14 cellular contexts compared by ENCODE assay signal in the genomic region with DNA sequence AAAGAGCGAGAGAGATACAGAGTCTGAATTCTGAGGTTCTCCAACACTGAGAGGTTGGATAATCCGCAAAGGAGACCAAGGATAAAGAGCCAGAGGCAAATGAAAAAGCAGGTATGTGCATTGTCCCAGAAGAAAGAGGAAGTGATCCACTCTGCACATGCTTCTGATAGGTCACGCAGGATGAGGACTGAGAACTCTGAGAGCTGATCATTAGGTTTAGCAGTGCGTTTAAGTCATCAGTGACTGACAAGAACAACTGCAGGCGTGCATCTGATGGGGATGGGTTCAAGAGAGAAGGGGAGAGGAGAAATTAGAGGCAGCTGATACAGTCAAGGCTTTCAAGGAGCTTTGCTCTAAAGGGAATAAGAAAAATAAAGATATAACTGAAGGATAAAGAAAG.
DNase-seq lines count a peak whose midpoint lies in the region; ATAC-seq and TF ChIP-seq lines count a peak whose summit lies in the region.
"Had no signal": no experiment of that assay in that cellular context is flagged by ENCODE, and none has a peak within 500 bp of the region (broad histone marks: within the 10 kb centered on the region; RNA-seq: fewer than 3 reads in every experiment).

No MANE protein-coding gene starts in this region.

- H3K4me2 ChIP-seq in GM23338 (no peak overlapping the region), MM.1S (ENCODE audit: low read depth, low read length) (0 out of 2 replicates have a peak overlapping the region, but pooled peaks have one; percentile 19)

- no peaks in the 10 kb centered on the region; the same call in 2 of the 3 replicates for H3K9me3 Mint-ChIP-seq in GM23338
- H3K9me3 Mint-ChIP-seq: activated naive CD8-positive, alpha-beta T cell treated with anti-CD3 and anti-CD28 coated beads, Interleukin-2, amount 10 ng/mL, durations not matched to agents 7 days and 5 days had no signal

- DNase-seq in GM23338 (ENCODE audit: low spot score) (no peak), MM.1S (no peak), epithelial cell of prostate (ENCODE audit: low read depth, low spot score) (no peak), posterior vena cava (ENCODE audit: low spot score) (no peak), HAP-1 (ENCODE audit: low spot score in 2 of 2) (no peak), SW 1271 (lab: John Stamatoyannopoulos, UW) (no peak), Kasumi-1 (lab: John Stamatoyannopoulos, UW) (no peak)
- DNase-seq: activated CD4-positive, CD25-positive, alpha-beta regulatory T cell; activated CD8-positive, alpha-beta memory T cell treated with anti-CD3 and anti-CD28 coated beads, Interleukin-2, amount 50 U/mL, for 48 hours; activated naive CD8-positive, alpha-beta T cell treated with anti-CD3 and anti-CD28 coated beads, Interleukin-2, amount 10 ng/mL, durations not matched to agents 7 days and 5 days; KG1; NCI-H2081 treated with DMSO at 0.1 percent for 48 hours had no signal

- ATAC-seq in GM18870 (IDR thresholded peaks at IDR 0.05; ENCODE audit: unreplicated experiment) = peak; percentile 62
- ATAC-seq in GM23338 = no peak

- H3K9me3 ChIP-seq in MM.1S (replicated peaks; ENCODE audit: insufficient read depth, low read length) = no peaks in the 10 kb centered on the region
- no peaks in the 10 kb centered on the region for H3K9me3 ChIP-seq in HAP-1
- H3K9me3 ChIP-seq: prostate gland had no signal

- TF ChIP-seq CTCF in GM23338 (conservative IDR thresholded peaks at IDR 0.05; ENCODE audit: low read depth in 2 of 2) = no peak
- no peak for TF ChIP-seq CTCF in MM.1S (IDR thresholded peaks at IDR 0.05; ENCODE audit: low read length)

- no peaks in the 10 kb centered on the region for H3K27me3 Mint-ChIP-seq in GM23338 (ENCODE audit: insufficient read depth, low read depth, poor library complexity)

- H3K4me3 ChIP-seq in GM23338 = no peak overlapping the region
- H3K4me3 ChIP-seq in MM.1S (ENCODE audit: low read length) = no peak overlapping the region
- H3K4me3 ChIP-seq in HAP-1 = no peak overlapping the region
- H3K4me3 ChIP-seq: prostate gland had no signal

- H3F3A ChIP-seq in GM23338 (replicated peaks; ENCODE audit: low read depth) = no peaks in the 10 kb centered on the region
- no peaks in the 10 kb centered on the region for H3F3A ChIP-seq in MM.1S (ENCODE audit: insufficient read depth, low read length)

- H3K36me3 ChIP-seq in GM23338 (ENCODE audit: insufficient read depth) (no peaks in the 10 kb centered on the region), MM.1S (replicated peaks; ENCODE audit: insufficient read depth, low read length) (no peaks in the 10 kb centered on the region), HAP-1 (replicated peaks) (no peaks in the 10 kb centered on the region)
- H3K36me3 ChIP-seq: prostate gland had no signal

- H4K20me1 ChIP-seq in GM23338 (replicated peaks; ENCODE audit: insufficient read depth) (no peaks in the 10 kb centered on the region), MM.1S (ENCODE audit: insufficient read depth, low read length) (no peaks in the 10 kb centered on the region)

- H2AFZ ChIP-seq in GM23338 (0 out of 2 replicates have a peak overlapping the region, but pooled peaks have one; percentile 59), MM.1S (ENCODE audit: low read length) (no peak overlapping the region)

- intact Hi-C loops in posterior vena cava (cut with DNase I) = no loop called here

- in situ Hi-C loops in HAP-1 (cut with MboI; ENCODE audit: low sequenced_read_pairs) = no loop called here

- H3K9me2 ChIP-seq in GM23338 (ENCODE audit: insufficient read depth) (0 out of 2 replicates have a peak, but pooled peaks cover 5% of the 10 kb centered on the region), MM.1S (replicated peaks; ENCODE audit: insufficient read depth, low read length) (no peaks in the 10 kb centered on the region)

- H3K4me3 Mint-ChIP-seq in GM23338 = no peak overlapping the region
- H3K4me3 Mint-ChIP-seq: activated naive CD8-positive, alpha-beta T cell treated with anti-CD3 and anti-CD28 coated beads, Interleukin-2, amount 10 ng/mL, durations not matched to agents 7 days and 5 days had no signal

- H3K27ac Mint-ChIP-seq in GM23338 = no peak overlapping the region; the same call in 1 of the 2 replicates
- H3K27ac Mint-ChIP-seq: activated naive CD8-positive, alpha-beta T cell treated with anti-CD3 and anti-CD28 coated beads, Interleukin-2, amount 10 ng/mL, durations not matched to agents 7 days and 5 days had no signal

- H3K9ac ChIP-seq in MM.1S (ENCODE audit: low read length) = no peak overlapping the region

- no peaks in the 10 kb centered on the region for H3K79me2 ChIP-seq in GM23338 (replicated peaks; ENCODE audit: insufficient read depth)
- H3K79me2 ChIP-seq in MM.1S (ENCODE audit: low read length) = no peaks in the 10 kb centered on the region

- H3K27me3 ChIP-seq in GM23338 (ENCODE audit: insufficient read depth) = no peaks in the 10 kb centered on the region
- H3K27me3 ChIP-seq in MM.1S (replicated peaks; ENCODE audit: insufficient read depth, low read length) = no peaks in the 10 kb centered on the region
- no peaks in the 10 kb centered on the region for H3K27me3 ChIP-seq in HAP-1 (ENCODE audit: low read depth)

- no peaks in the 10 kb centered on the region for H3K36me3 Mint-ChIP-seq in GM23338 (ENCODE audit: low read depth)
- H3K36me3 Mint-ChIP-seq: activated naive CD8-positive, alpha-beta T cell treated with anti-CD3 and anti-CD28 coated beads, Interleukin-2, amount 10 ng/mL, durations not matched to agents 7 days and 5 days had no signal

- H3K4me1 Mint-ChIP-seq in GM23338 = peaks cover 19% of the 10 kb centered on the region; the same call in 2 of the 3 replicates
- H3K4me1 Mint-ChIP-seq: activated naive CD8-positive, alpha-beta T cell treated with anti-CD3 and anti-CD28 coated beads, Interleukin-2, amount 10 ng/mL, durations not matched to agents 7 days and 5 days had no signal

- no peaks in the 10 kb centered on the region for H3K4me1 ChIP-seq in GM23338 (ENCODE audit: insufficient read depth)
- H3K4me1 ChIP-seq in MM.1S (ENCODE audit: low read length) = peaks cover 15% of the 10 kb centered on the region
- H3K4me1 ChIP-seq in HAP-1 = peaks cover 10% of the 10 kb centered on the region; the same call in 1 of the 2 replicates

- H3K27ac ChIP-seq in GM23338 (ENCODE audit: low read depth) = no peak overlapping the region
- no peak overlapping the region for H3K27ac ChIP-seq in MM.1S (ENCODE audit: low read length)
- peak overlapping the region; percentile 70 for H3K27ac ChIP-seq in epithelial cell of prostate

TF ChIP-seq in GM23338, 12 proteins besides CTCF, POLR2A, EP300 and RAD21 (continues in another document):
- TF ChIP-seq, protein P1, sequence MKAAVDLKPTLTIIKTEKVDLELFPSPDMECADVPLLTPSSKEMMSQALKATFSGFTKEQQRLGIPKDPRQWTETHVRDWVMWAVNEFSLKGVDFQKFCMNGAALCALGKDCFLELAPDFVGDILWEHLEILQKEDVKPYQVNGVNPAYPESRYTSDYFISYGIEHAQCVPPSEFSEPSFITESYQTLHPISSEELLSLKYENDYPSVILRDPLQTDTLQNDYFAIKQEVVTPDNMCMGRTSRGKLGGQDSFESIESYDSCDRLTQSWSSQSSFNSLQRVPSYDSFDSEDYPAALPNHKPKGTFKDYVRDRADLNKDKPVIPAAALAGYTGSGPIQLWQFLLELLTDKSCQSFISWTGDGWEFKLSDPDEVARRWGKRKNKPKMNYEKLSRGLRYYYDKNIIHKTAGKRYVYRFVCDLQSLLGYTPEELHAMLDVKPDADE (IDR thresholded peaks at IDR 0.05) = no peak
- TF ChIP-seq EZH2phosphoT487 (IDR thresholded peaks at IDR 0.05; ENCODE audit: unreplicated experiment) (no peak), POLR2AphosphoS5 (IDR thresholded peaks at IDR 0.05; ENCODE audit: low read depth) (no peak), STAT1 (IDR thresholded peaks at IDR 0.05; ENCODE audit: unreplicated experiment) (no peak)
- TF ChIP-seq, protein P2, sequence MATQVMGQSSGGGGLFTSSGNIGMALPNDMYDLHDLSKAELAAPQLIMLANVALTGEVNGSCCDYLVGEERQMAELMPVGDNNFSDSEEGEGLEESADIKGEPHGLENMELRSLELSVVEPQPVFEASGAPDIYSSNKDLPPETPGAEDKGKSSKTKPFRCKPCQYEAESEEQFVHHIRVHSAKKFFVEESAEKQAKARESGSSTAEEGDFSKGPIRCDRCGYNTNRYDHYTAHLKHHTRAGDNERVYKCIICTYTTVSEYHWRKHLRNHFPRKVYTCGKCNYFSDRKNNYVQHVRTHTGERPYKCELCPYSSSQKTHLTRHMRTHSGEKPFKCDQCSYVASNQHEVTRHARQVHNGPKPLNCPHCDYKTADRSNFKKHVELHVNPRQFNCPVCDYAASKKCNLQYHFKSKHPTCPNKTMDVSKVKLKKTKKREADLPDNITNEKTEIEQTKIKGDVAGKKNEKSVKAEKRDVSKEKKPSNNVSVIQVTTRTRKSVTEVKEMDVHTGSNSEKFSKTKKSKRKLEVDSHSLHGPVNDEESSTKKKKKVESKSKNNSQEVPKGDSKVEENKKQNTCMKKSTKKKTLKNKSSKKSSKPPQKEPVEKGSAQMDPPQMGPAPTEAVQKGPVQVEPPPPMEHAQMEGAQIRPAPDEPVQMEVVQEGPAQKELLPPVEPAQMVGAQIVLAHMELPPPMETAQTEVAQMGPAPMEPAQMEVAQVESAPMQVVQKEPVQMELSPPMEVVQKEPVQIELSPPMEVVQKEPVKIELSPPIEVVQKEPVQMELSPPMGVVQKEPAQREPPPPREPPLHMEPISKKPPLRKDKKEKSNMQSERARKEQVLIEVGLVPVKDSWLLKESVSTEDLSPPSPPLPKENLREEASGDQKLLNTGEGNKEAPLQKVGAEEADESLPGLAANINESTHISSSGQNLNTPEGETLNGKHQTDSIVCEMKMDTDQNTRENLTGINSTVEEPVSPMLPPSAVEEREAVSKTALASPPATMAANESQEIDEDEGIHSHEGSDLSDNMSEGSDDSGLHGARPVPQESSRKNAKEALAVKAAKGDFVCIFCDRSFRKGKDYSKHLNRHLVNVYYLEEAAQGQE (IDR thresholded peaks at IDR 0.05; ENCODE audit: unreplicated experiment) = no peak
